Comparison of ENCODE assay signal across 1 cellular context in the genomic region with DNA sequence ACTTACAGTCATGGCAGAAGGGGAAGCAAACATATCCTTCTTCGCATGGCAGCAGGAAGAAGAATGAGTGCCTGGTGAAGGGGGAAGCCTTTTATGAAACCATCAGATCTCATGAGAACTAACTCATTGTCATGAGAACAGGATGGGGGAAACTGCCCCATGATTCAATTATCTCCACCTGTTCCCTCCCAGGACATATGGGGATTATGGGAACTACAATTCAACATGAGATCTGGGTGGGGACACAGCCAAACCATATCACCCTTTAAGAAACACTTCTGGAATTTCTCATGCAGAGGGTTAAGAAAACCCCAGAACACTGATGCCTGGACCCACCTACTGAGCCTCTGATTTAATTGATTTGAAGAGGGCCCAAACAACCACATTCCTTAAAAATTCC.
TF ChIP-seq lines count a peak whose summit lies in the region.

No MANE protein-coding gene starts in this region.

TF ChIP-seq in WTC11, 78 proteins besides CTCF, POLR2A, EP300 and RAD21 (continued from another document):
- TF ChIP-seq, protein P1, sequence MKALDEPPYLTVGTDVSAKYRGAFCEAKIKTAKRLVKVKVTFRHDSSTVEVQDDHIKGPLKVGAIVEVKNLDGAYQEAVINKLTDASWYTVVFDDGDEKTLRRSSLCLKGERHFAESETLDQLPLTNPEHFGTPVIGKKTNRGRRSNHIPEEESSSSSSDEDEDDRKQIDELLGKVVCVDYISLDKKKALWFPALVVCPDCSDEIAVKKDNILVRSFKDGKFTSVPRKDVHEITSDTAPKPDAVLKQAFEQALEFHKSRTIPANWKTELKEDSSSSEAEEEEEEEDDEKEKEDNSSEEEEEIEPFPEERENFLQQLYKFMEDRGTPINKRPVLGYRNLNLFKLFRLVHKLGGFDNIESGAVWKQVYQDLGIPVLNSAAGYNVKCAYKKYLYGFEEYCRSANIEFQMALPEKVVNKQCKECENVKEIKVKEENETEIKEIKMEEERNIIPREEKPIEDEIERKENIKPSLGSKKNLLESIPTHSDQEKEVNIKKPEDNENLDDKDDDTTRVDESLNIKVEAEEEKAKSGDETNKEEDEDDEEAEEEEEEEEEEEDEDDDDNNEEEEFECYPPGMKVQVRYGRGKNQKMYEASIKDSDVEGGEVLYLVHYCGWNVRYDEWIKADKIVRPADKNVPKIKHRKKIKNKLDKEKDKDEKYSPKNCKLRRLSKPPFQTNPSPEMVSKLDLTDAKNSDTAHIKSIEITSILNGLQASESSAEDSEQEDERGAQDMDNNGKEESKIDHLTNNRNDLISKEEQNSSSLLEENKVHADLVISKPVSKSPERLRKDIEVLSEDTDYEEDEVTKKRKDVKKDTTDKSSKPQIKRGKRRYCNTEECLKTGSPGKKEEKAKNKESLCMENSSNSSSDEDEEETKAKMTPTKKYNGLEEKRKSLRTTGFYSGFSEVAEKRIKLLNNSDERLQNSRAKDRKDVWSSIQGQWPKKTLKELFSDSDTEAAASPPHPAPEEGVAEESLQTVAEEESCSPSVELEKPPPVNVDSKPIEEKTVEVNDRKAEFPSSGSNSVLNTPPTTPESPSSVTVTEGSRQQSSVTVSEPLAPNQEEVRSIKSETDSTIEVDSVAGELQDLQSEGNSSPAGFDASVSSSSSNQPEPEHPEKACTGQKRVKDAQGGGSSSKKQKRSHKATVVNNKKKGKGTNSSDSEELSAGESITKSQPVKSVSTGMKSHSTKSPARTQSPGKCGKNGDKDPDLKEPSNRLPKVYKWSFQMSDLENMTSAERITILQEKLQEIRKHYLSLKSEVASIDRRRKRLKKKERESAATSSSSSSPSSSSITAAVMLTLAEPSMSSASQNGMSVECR (CRISPR knock-in tag; IDR thresholded peaks at IDR 0.05; ENCODE audit: borderline replicate concordance), result no peak
- no peak for TF ChIP-seq FOXP1 (CRISPR knock-in tag; IDR thresholded peaks at IDR 0.05; ENCODE audit: borderline replicate concordance)
- TF ChIP-seq, protein P2, sequence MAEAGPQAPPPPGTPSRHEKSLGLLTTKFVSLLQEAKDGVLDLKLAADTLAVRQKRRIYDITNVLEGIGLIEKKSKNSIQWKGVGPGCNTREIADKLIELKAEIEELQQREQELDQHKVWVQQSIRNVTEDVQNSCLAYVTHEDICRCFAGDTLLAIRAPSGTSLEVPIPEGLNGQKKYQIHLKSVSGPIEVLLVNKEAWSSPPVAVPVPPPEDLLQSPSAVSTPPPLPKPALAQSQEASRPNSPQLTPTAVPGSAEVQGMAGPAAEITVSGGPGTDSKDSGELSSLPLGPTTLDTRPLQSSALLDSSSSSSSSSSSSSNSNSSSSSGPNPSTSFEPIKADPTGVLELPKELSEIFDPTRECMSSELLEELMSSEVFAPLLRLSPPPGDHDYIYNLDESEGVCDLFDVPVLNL (CRISPR knock-in tag; IDR thresholded peaks at IDR 0.05; ENCODE audit: borderline replicate concordance, low read depth), result no peak
- TF ChIP-seq NR3C1 (CRISPR knock-in tag; conservative IDR thresholded peaks at IDR 0.05; ENCODE audit: low read depth), result no peak
- TF ChIP-seq ESRRA (CRISPR knock-in tag; IDR thresholded peaks at IDR 0.05; ENCODE audit: borderline replicate concordance), result no peak
- TF ChIP-seq ZNF416 (CRISPR knock-in tag; IDR thresholded peaks at IDR 0.05), result no peak
- TF ChIP-seq ELF4 (CRISPR knock-in tag; IDR thresholded peaks at IDR 0.05; ENCODE audit: low read depth), result no peak
- TF ChIP-seq NR1H2 (CRISPR knock-in tag; IDR thresholded peaks at IDR 0.05), result no peak
- no peak for TF ChIP-seq SOX15 (CRISPR knock-in tag; IDR thresholded peaks at IDR 0.05)
